ENCODE assay signal across 8 cellular contexts in genomic region chr2:135029481-135030134, GRCh38. TPM values are rescaled to one million over a fixed set of nuclear protein-coding genes. Genes with fewer than 3 reads are reported as not detected.
"Had no signal": no experiment of that assay in that cellular context is flagged by ENCODE, and none has a peak within 500 bp of the region (broad histone marks: within the 10 kb centered on the region; RNA-seq: fewer than 3 reads in every experiment).

No MANE protein-coding gene starts in this region.

- H3K4me3 ChIP-seq: GM23338 had no signal

- H2AFZ ChIP-seq: GM23338 had no signal

- H3K4me2 ChIP-seq: GM23338 had no signal

- H3K27ac ChIP-seq: HL-60 had no signal

- ATAC-seq: GM23338 had no signal

- FAIRE-seq: H1, H54 had no signal

- DNase-seq: H9, HCEC 1CT had no signal

RNA-seq across cellular contexts. Expression of gene MAP3K19, which starts 17.6 kb away (rescaled TPM):
- total RNA-seq: GM23338, H1, H9, HT1080 had no signal
- polyA plus RNA-seq: GM23338, H1, IgD-negative memory B cell had no signal
